ENCODE assay signal across 8 cellular contexts in genomic region chr1:228082260-228082974, GRCh38. TPM values are rescaled to one million over a fixed set of nuclear protein-coding genes. Genes with fewer than 3 reads are reported as not detected.
DNase-seq lines count a peak whose midpoint lies in the region; ATAC-seq and TF ChIP-seq lines count a peak whose summit lies in the region.

ARF1 (plus strand) TSS chr1:228082708; CDS start chr1:228097115, 14,407 bp downstream.

- ATAC-seq in HG02852 (IDR thresholded peaks at IDR 0.05; ENCODE audit: unreplicated experiment) (peak; percentile 75), T-cell (replicated peaks in 1 of 4) (peak; percentile 85 to 92 (median 88)), heart left ventricle (peak; percentile 88 to 95 (median 94)), upper lobe of left lung (ENCODE audit: low FRiP score in 2 of 2) (peak; percentile 96 to 97)

- H3K27ac ChIP-seq in adipose tissue (ENCODE audit: low read depth, low read length): peak within 1 kb of the TSS; percentile 99
- H3K27ac ChIP-seq in heart left ventricle: peak within 1 kb of the TSS; percentile 95 to 100 (median 99)
- peak within 1 kb of the TSS; percentile 99 to 100 (median 99) for H3K27ac ChIP-seq in upper lobe of left lung

- H3K9me3 ChIP-seq in heart left ventricle (no peaks in the 10 kb centered on the region), upper lobe of left lung (no peaks in the 10 kb centered on the region)

- no peaks in the 10 kb centered on the region for H3K27me3 Mint-ChIP-seq in T-cell

- DNase-seq in GM13976 (ENCODE audit: low spot score): peak; percentile 100
- peak; percentile 95 for DNase-seq in NCI-H146 (lab: John Stamatoyannopoulos, UW)
- DNase-seq in T-cell: peak; percentile 83 to 98 (median 90)
- peak; percentile 93 to 96 (median 93) for DNase-seq in heart left ventricle
- peak; percentile 98 for DNase-seq in posterior vena cava (ENCODE audit: low spot score)
- DNase-seq in upper lobe of left lung: peak; percentile 95 to 99

- TF ChIP-seq CTCF in GM13976 (IDR thresholded peaks at IDR 0.05; ENCODE audit: borderline replicate concordance, control extremely low read depth, extremely low read depth, insufficient read depth, missing control alignments) (no peak), heart left ventricle (IDR thresholded peaks at IDR 0.05) (peak in 6 of 12 donors; percentile 19 to 45 (median 30)), upper lobe of left lung (IDR thresholded peaks at IDR 0.05) (peak in 5 of 6 experiments; percentile 16 to 65 (median 61))

- no peaks in the 10 kb centered on the region for H3K27me3 ChIP-seq in heart left ventricle
- H3K27me3 ChIP-seq in upper lobe of left lung: no peaks in the 10 kb centered on the region

- intact Hi-C loops in heart left ventricle (cut with DNase I): loop anchor here in 5 of 10 donors (2.0 to 10.0 kb wide), 4 partner anchors 20 to 320 kb away; partner anchors contain the start of genes MRPL55 (in 3 of the 5) and C1orf35 (in 1 of the 5)
- intact Hi-C loops in posterior vena cava (cut with DNase I): loop anchor here in 1 of 2 donors (5.0 kb wide), 1 partner anchor 425 kb away; no protein-coding TSS in a partner anchor

- H3K36me3 Mint-ChIP-seq in T-cell: peaks cover 16% of the 10 kb centered on the region

- no peaks in the 10 kb centered on the region for H3K9me3 Mint-ChIP-seq in T-cell

- H3K36me3 ChIP-seq in heart left ventricle (peaks cover 0 to 3% (median 0%) of the 10 kb centered on the region in 9 donors), upper lobe of left lung (no peaks in the 10 kb centered on the region)

- peak within 1 kb of the TSS; percentile 93 to 94 (median 94) for H3K4me3 Mint-ChIP-seq in T-cell

- peaks cover 50 to 59% (median 53%) of the 10 kb centered on the region in 3 donors for H3K4me1 Mint-ChIP-seq in T-cell

- H3K27ac Mint-ChIP-seq in T-cell: peak within 1 kb of the TSS; percentile 91

- TF ChIP-seq EP300 in upper lobe of left lung (IDR thresholded peaks at IDR 0.05): no peak

- peaks cover 28 to 60% (median 49%) of the 10 kb centered on the region in 12 donors for H3K4me1 ChIP-seq in heart left ventricle
- H3K4me1 ChIP-seq in upper lobe of left lung: peaks cover 43 to 53% (median 48%) of the 10 kb centered on the region in 4 donors

- H3K4me3 ChIP-seq in heart left ventricle: peak within 1 kb of the TSS; percentile 67 to 100 (median 96)
- peak within 1 kb of the TSS; percentile 75 to 93 (median 79) for H3K4me3 ChIP-seq in upper lobe of left lung

- in situ Hi-C loops in GM13976 (cut with MboI; ENCODE audit: low sequenced_read_pairs, unreplicated experiment): no loop called here

- TF ChIP-seq POLR2A in heart left ventricle (IDR thresholded peaks at IDR 0.05): peak; percentile 67 to 90
- peak in 3 of 4 donors; percentile 63 to 97 (median 97) for TF ChIP-seq POLR2A in upper lobe of left lung (IDR thresholded peaks at IDR 0.05)

- POLR2A ChIA-PET in T-cell (lab: Charles Lee): interaction anchor here (0.6 to 2.2 kb wide), 6 partner anchors 10 to 376 kb away, joined by 3 to 6 read pairs (median 4); partner anchors contain the start of gene IBA57 (in 1 of the 2)

- 0 to 1% (median 0%) methylated on average over 68 to 89 of the region's 89 CpGs for WGBS in adipose tissue, 3 donors
- WGBS in heart left ventricle, 4 donors: 0 to 2% (median 1%) methylated on average over 20 to 89 of the region's 89 CpGs
- 0% methylated on average over 8 to 14 of the region's 89 CpGs for WGBS in upper lobe of left lung, 2 donors

- CTCF ChIA-PET in T-cell (lab: Charles Lee): interaction anchor here (1.0 to 1.2 kb wide), 4 partner anchors 23 to 404 kb away, joined by 3 to 4 read pairs (median 4); partner anchors contain the start of genes MRPL55 (in 1 of the 2) and RNF187 (in 1 of the 2)

RNA-seq across cellular contexts. Expression of gene ARF1, which starts in this region (rescaled TPM):
- total RNA-seq in T-cell (100 to 1,000 TPM; 232 to 309 (median 258) TPM), heart left ventricle (100 to 1,000 TPM; 271 to 451 (median 310) TPM), posterior vena cava (100 to 1,000 TPM; 300 to 342 TPM), upper lobe of left lung (100 to 1,000 TPM; 157 to 487 (median 374) TPM)
- polyA plus RNA-seq in adipose tissue (100 to 1,000 TPM; 289 to 357 (median 319) TPM), heart left ventricle (100 to 1,000 TPM; 217 to 580 TPM)

Comparison
In these comparisons a context has a peak if more than half of its experiments do, and no peak if none do; other contexts are left out.
1. Peak in every context shown above with its lines: DNase-seq, ATAC-seq, H3K4me3 ChIP-seq and H3K27ac ChIP-seq.